ENCODE assay signal across 25 cellular contexts in genomic region chr14:24363401-24363800, GRCh38.
"Had no signal": no experiment of that assay in that cellular context is flagged by ENCODE, and none has a peak within 500 bp of the region (broad histone marks: within the 10 kb centered on the region; RNA-seq: fewer than 3 reads in every experiment).

No MANE protein-coding gene starts in this region.

- DNase-seq: stimulated activated CD4-positive, alpha-beta T cell treated with anti-CD3 and anti-CD28 coated beads, Interleukin-2, amount 100 ng/mL, for 48 hours; stimulated activated CD4-positive, alpha-beta T cell treated with anti-CD3 and anti-CD28 coated beads, Interleukin-4, amount 100 ng/mL, for 1 hour; stimulated activated CD4-positive, alpha-beta T cell treated with anti-CD3 and anti-CD28 coated beads, Interleukin-4, amount 100 ng/mL, for 24 hours; stimulated activated CD4-positive, alpha-beta T cell treated with anti-CD3 and anti-CD28 coated beads, Interleukin-4, amount 100 ng/mL, for 4 hours; stimulated activated CD8-positive, alpha-beta memory T cell treated with anti-CD3 and anti-CD28 coated beads, Interleukin-4, amount 100 ng/mL, for 48 hours; stimulated activated naive B cell treated with anti-CD40 and anti-IgM and Interleukin-4, amounts not matched to agents 10 μg/mL and 1 μg/mL and 100 μg/mL, for 72 hours; stimulated activated naive CD4-positive, alpha-beta T cell; stimulated activated naive CD4-positive, alpha-beta T cell treated with Interleukin-2 at 50 U/mL for 16 hours; stimulated activated naive CD8-positive, alpha-beta T cell treated with anti-CD3 and anti-CD28 coated beads, Interleukin-15, amount 100 ng/mL, for 72 hours; stimulated activated naive CD8-positive, alpha-beta T cell treated with anti-CD3 and anti-CD28 coated beads, Interleukin-15, Interleukin-2, amounts not matched to agents 100 U/mL and 50 U/mL, for 24 hours; stomach; substantia nigra; testis; thyroid gland; tibial artery; transverse colon; upper lobe of left lung; upper lobe of right lung; uterus had no signal

- ATAC-seq: stimulated activated effector memory CD8-positive, alpha-beta T cell treated with anti-CD3 and anti-CD28 coated beads, Interleukin-12 subunit alpha, Interleukin-12 subunit beta, amount 100 ng/mL, for 72 hours; stimulated activated memory B cell treated with anti-CD40 and anti-IgM and Interleukin-4, amounts not matched to agents 10 μg/mL and 1 μg/mL and 100 μg/mL, for 72 hours; stimulated activated naive B cell treated with anti-CD40 and anti-IgM and Interleukin-4, amounts not matched to agents 10 μg/mL and 1 μg/mL and 100 μg/mL, for 72 hours; stimulated activated naive CD8-positive, alpha-beta T cell treated with anti-CD3 and anti-CD28 coated beads, Interleukin-15, amount 100 ng/mL, for 72 hours; stimulated activated naive CD8-positive, alpha-beta T cell treated with anti-CD3 and anti-CD28 coated beads, Interleukin-15, Interleukin-2, amounts not matched to agents 100 U/mL and 50 U/mL, for 24 hours; upper lobe of right lung had no signal

- H3K27ac ChIP-seq: stomach, suprapubic skin, testis, thoracic aorta, thyroid gland, tibial artery, tibial nerve, transverse colon, upper lobe of left lung, upper lobe of right lung, uterus, vagina had no signal

- H3K27me3 ChIP-seq: testis, thyroid gland, tibial artery, tibial nerve, upper lobe of left lung, upper lobe of right lung, uterus, vagina had no signal

- H3K4me1 ChIP-seq: uterus had no signal

- H3K36me3 ChIP-seq: stomach, suprapubic skin, thoracic aorta, thyroid gland, tibial artery, tibial nerve, transverse colon, upper lobe of left lung, upper lobe of right lung, uterus, vagina had no signal

- H3K9me3 ChIP-seq: stomach, suprapubic skin, testis, thoracic aorta, thyroid gland, tibial artery, tibial nerve, transverse colon, upper lobe of left lung, upper lobe of right lung, uterus, vagina had no signal

- H3K4me3 ChIP-seq: stomach, suprapubic skin, testis, thoracic aorta, thyroid gland, tibial artery, tibial nerve, transverse colon, upper lobe of left lung, upper lobe of right lung, uterus, vagina had no signal
